10 cellular contexts compared by ENCODE assay signal in genomic region chr4:120843840-120844527, GRCh38.
DNase-seq lines count a peak whose midpoint lies in the region; ATAC-seq and TF ChIP-seq lines count a peak whose summit lies in the region.
"Had no signal": no experiment of that assay in that cellular context is flagged by ENCODE, and none has a peak within 500 bp of the region (broad histone marks: within the 10 kb centered on the region; RNA-seq: fewer than 3 reads in every experiment).

No MANE protein-coding gene starts in this region.

- H3K36me3 ChIP-seq in mammary epithelial cell (ENCODE audit: insufficient read depth, low read length) (no peaks in the 10 kb centered on the region), neural cell (ENCODE audit: insufficient read depth, low read length) (no peaks in the 10 kb centered on the region)
- H3K36me3 ChIP-seq: SJSA1 had no signal

- H3K4me1 ChIP-seq in mammary epithelial cell (ENCODE audit: insufficient read depth, low read length) = no peaks in the 10 kb centered on the region
- H3K4me1 ChIP-seq: SJSA1 had no signal

- CTCF ChIA-PET in mammary epithelial cell (lab: Charles Lee; ENCODE audit: low non-redundant PET) = no interaction called here

- H3K9me3 ChIP-seq in mammary epithelial cell (replicated peaks; ENCODE audit: insufficient read depth, low read length) (no peaks in the 10 kb centered on the region), neural cell (ENCODE audit: low read length) (no peaks in the 10 kb centered on the region)
- H3K9me3 ChIP-seq: SJSA1, tibial artery had no signal

- dilution Hi-C loops in mammary epithelial cell (cut with HindIII; ENCODE audit: low sequenced_read_pairs) = no loop called here

- BruUV-seq in mammary epithelial cell (replicated peaks; lab: Mats Ljungman, UMichigan) = no TSS peak

- no peak overlapping the region for H3K27ac ChIP-seq in HL-60 (replicated peaks)
- no peak overlapping the region for H3K27ac ChIP-seq in mammary epithelial cell (ENCODE audit: insufficient read depth, low read depth, low read length)
- H3K27ac ChIP-seq in neural cell (ENCODE audit: low read length) = no peak overlapping the region
- H3K27ac ChIP-seq: SJSA1, tibial artery had no signal

- WGBS in mammary epithelial cell (ENCODE audit: low coverage, missing lambda C conversion rate) = 84% methylated on average over 7 of the region's 7 CpGs

- no peak overlapping the region for H3K4me3 ChIP-seq in HL-60 (replicated peaks; ENCODE audit: insufficient read depth, low read length)
- no peak overlapping the region for H3K4me3 ChIP-seq in mammary epithelial cell (replicated peaks in 1 of 3; ENCODE audit: insufficient read depth in 1 of 3, low read depth in 2 of 3, low read length in 3 of 3)
- no peak overlapping the region for H3K4me3 ChIP-seq in neural cell (ENCODE audit: low read length)
- H3K4me3 ChIP-seq: SJSA1, tibial artery had no signal

- H3F3A ChIP-seq in neural cell (ENCODE audit: insufficient read depth, low read length, poor library complexity, severe bottlenecking) = no peaks in the 10 kb centered on the region

- H3K79me2 ChIP-seq in mammary epithelial cell (ENCODE audit: insufficient read depth, low read length) (no peaks in the 10 kb centered on the region), neural cell (replicated peaks; ENCODE audit: insufficient read depth, low read length) (no peaks in the 10 kb centered on the region)

- H3K27me3 ChIP-seq in HL-60 (ENCODE audit: insufficient read depth, poor library complexity, severe bottlenecking) = no peaks in the 10 kb centered on the region
- H3K27me3 ChIP-seq in mammary epithelial cell (ENCODE audit: insufficient read depth, low read length) = no peaks in the 10 kb centered on the region
- H3K27me3 ChIP-seq in neural cell (ENCODE audit: insufficient read depth, low read depth, low read length) = no peaks in the 10 kb centered on the region
- H3K27me3 ChIP-seq: SJSA1, tibial artery had no signal

- DNase-seq in NCI-H1417 (lab: John Stamatoyannopoulos, UW) (peak; percentile 20 to 45 (median 23)), NCI-H1417 treated with DMSO at 0.1 percent for 48 hours (lab: John Stamatoyannopoulos, UW) (no peak), HL-60 (ENCODE audit: low read depth in 1 of 2, low spot score in 1 of 2) (no peak), mammary epithelial cell (no peak), NCI-H2081 (lab: John Stamatoyannopoulos, UW) (no peak)
- no peak for DNase-seq in stimulated activated CD8-positive, alpha-beta memory T cell treated with anti-CD3 and anti-CD28 coated beads, Interleukin-4, amount 100 ng/mL, for 48 hours
- DNase-seq: tibial artery had no signal

- TF ChIP-seq EP300 in neural cell (conservative IDR thresholded peaks at IDR 0.05; ENCODE audit: poor library complexity, severe bottlenecking) = no peak

- TF ChIP-seq RAD21 in neural cell (conservative IDR thresholded peaks at IDR 0.05) = no peak

- no peaks in the 10 kb centered on the region for H4K20me1 ChIP-seq in mammary epithelial cell (ENCODE audit: insufficient read depth, low read length)
- no peaks in the 10 kb centered on the region for H4K20me1 ChIP-seq in neural cell (ENCODE audit: insufficient read depth)

- no peak overlapping the region for H3K4me2 ChIP-seq in mammary epithelial cell (ENCODE audit: insufficient read depth, low read depth, low read length)
- no peak overlapping the region for H3K4me2 ChIP-seq in neural cell (ENCODE audit: low read length)

- TF ChIP-seq CTCF in HL-60 (IDR thresholded peaks at IDR 0.05; ENCODE audit: insufficient read depth, low read length) (peak; percentile 19), mammary epithelial cell (conservative IDR thresholded peaks at IDR 0.05 in 1 of 2, IDR thresholded peaks at IDR 0.05 in 1 of 2; ENCODE audit: extremely low read depth in 1 of 2, insufficient read depth in 1 of 2, low read depth in 1 of 2, low read length in 2 of 2) (peak; percentile 20 to 28), neural cell (IDR thresholded peaks at IDR 0.05; ENCODE audit: poor library complexity, severe bottlenecking) (peak; percentile 13)

- H3K9ac ChIP-seq in mammary epithelial cell (ENCODE audit: insufficient read depth, low read length) (no peak overlapping the region), neural cell (ENCODE audit: low read length) (no peak overlapping the region)

- H2AFZ ChIP-seq in mammary epithelial cell (ENCODE audit: low read depth, low read length) (no peak overlapping the region), neural cell (ENCODE audit: low read depth, low read length) (no peak overlapping the region)

- ATAC-seq in HG03571 (IDR thresholded peaks at IDR 0.05; ENCODE audit: unreplicated experiment) = no peak

- H3K9me2 ChIP-seq in neural cell (ENCODE audit: insufficient read depth, low read length) = no peaks in the 10 kb centered on the region

- intact Hi-C loops in mammary epithelial cell (cut with micrococcal nuclease) = no loop called here

- in situ Hi-C loops in mammary epithelial cell (cut with MboI; ENCODE audit: low sequenced_read_pairs in 2 of 2) = no loop called here

TF ChIP-seq in neural cell, 6 proteins besides CTCF, POLR2A, EP300 and RAD21:
- no peak for TF ChIP-seq SMC3 (conservative IDR thresholded peaks at IDR 0.05; ENCODE audit: poor library complexity)
- no peak for TF ChIP-seq REST (IDR thresholded peaks at IDR 0.05; ENCODE audit: borderline replicate concordance)
- TF ChIP-seq MXI1 (conservative IDR thresholded peaks at IDR 0.05; ENCODE audit: poor library complexity, severe bottlenecking) = no peak
- no peak for TF ChIP-seq EZH2 (IDR thresholded peaks at IDR 0.05; ENCODE audit: borderline replicate concordance, insufficient read depth, low read length, poor library complexity, severe bottlenecking)
- no peak for TF ChIP-seq POLR2AphosphoS5 (IDR thresholded peaks at IDR 0.05)
- TF ChIP-seq TAF1 (IDR thresholded peaks at IDR 0.05; ENCODE audit: low read depth) = no peak

Comparison
In these comparisons a context has a peak if more than half of its experiments do, and no peak if none do; other contexts are left out.
1. DNase-seq: peak in NCI-H1417 (3 of 3); none in NCI-H1417 treated with DMSO at 0.1 percent for 48 hours (single experiment), HL-60 (0 of 2), mammary epithelial cell (single experiment), NCI-H2081 (0 of 2) and stimulated activated CD8-positive, alpha-beta memory T cell treated with anti-CD3 and anti-CD28 coated beads, Interleukin-4, amount 100 ng/mL, for 48 hours (single experiment).
2. Peak in every context shown above with its lines, with median percentiles within 50 percentile points of each other: CTCF ChIP-seq.